In the genomic region with DNA sequence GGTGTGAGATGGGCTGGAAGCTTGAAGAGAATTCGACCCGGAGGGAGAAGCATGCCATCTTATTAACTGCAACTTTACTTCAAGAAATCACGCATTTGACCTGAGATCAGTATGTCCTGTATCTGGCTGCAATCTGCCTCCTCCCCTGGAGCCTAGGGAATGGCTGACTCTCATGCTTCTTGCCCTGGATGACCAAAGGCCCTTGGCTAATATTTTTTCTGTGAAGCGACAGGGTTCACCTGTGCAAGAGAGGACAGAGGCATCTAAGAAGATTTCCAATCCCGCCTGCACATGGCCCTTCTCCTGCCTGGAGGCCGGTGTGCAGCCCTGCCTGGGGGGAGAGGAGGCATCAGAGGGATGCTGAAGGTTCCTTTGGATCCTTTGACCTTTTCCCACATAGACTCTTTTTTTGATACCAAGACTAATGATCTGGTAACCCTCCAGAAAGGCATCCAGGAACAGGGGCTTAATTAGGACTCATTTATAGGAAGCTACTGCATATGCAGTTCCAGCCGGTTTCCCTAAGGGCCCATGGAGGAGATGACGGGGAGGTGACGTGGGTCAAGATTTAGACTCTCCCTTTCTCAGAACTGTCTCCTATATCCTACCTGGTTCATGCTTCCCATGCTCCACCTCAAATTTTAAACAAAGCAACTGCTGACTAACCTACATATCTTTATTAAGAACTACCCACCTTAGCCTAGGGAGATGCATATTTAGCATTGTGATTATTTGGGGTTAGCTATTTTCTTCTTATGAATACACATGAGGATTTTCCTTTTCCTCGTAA, we compare ENCODE assay signal across 38 cellular contexts. TPM values are rescaled to one million over a fixed set of nuclear protein-coding genes. Genes with fewer than 3 reads are reported as not detected.
"Had no signal": no experiment of that assay in that cellular context is flagged by ENCODE, and none has a peak within 500 bp of the region (broad histone marks: within the 10 kb centered on the region; RNA-seq: fewer than 3 reads in every experiment).

No MANE protein-coding gene starts in this region.

- H3K36me3 Mint-ChIP-seq: activated naive CD4-positive, alpha-beta T cell treated with anti-CD3 and anti-CD28 coated beads, Interleukin-2, amount 10 ng/mL, durations not matched to agents 7 days and 5 days; activated naive CD4-positive, alpha-beta T cell treated with anti-CD3 and anti-CD28 coated beads, Interleukin-2, amount 50 U/mL, for 24 hours; activated naive CD4-positive, alpha-beta T cell treated with anti-CD3 and anti-CD28 coated beads, Interleukin-2, amount 50 U/mL, for 72 hours; activated naive CD8-positive, alpha-beta T cell; activated naive CD8-positive, alpha-beta T cell treated with anti-CD3 and anti-CD28 coated beads for 36 hours; activated naive CD8-positive, alpha-beta T cell treated with anti-CD3 and anti-CD28 coated beads, Interleukin-2, amount 10 ng/mL, durations not matched to agents 7 days and 5 days; brain had no signal

- H3K9me3 Mint-ChIP-seq: activated naive CD4-positive, alpha-beta T cell treated with anti-CD3 and anti-CD28 coated beads for 36 hours; activated naive CD8-positive, alpha-beta T cell treated with anti-CD3 and anti-CD28 coated beads for 36 hours; activated naive CD8-positive, alpha-beta T cell treated with anti-CD3 and anti-CD28 coated beads, Interleukin-2, amount 50 U/mL, for 24 hours; activated T-cell treated with anti-CD3 and anti-CD28 coated beads, Interleukin-2, amount 50 U/mL, for 24 hours; activated T-cell treated with anti-CD3 and anti-CD28 coated beads, Interleukin-2, amount 50 U/mL, for 4 hours; activated T-cell treated with anti-CD3 and anti-CD28 coated beads, Interleukin-2, amount 50 U/mL, for 72 hours; activated T-helper 1 cell treated with anti-CD3 and anti-CD28 coated beads, Interleukin-12 subunit alpha, Interleukin-12 subunit beta, Interleukin-2, Interleukin-4 antibody, amounts not matched to agents 30 ng/mL and 10 ng/mL and 1 ng/mL, durations not matched to agents 14 hours and 24 hours and 36 hours; activated T-helper 2 cell treated with anti-CD3 and anti-CD28 coated beads, Interferon-gamma antibody, Interleukin-2, Interleukin-4, amounts not matched to agents 10 μg/mL and 5 μg/mL and 100 μg/mL, durations not matched to agents 14 hours and 24 hours and 36 hours had no signal

- H3K9me3 ChIP-seq: adrenal gland, ascending aorta, body of pancreas, breast epithelium had no signal

- H3K27me3 Mint-ChIP-seq: activated naive CD4-positive, alpha-beta T cell treated with anti-CD3 and anti-CD28 coated beads, Interleukin-2, amount 10 ng/mL, durations not matched to agents 7 days and 5 days; activated naive CD8-positive, alpha-beta T cell; activated naive CD8-positive, alpha-beta T cell treated with anti-CD3 and anti-CD28 coated beads for 36 hours; activated naive CD8-positive, alpha-beta T cell treated with anti-CD3 and anti-CD28 coated beads, Interleukin-2, amount 10 ng/mL, durations not matched to agents 7 days and 5 days; activated T-cell treated with anti-CD3 and anti-CD28 coated beads, Interleukin-2, amount 50 U/mL, for 24 hours; central memory CD8-positive, alpha-beta T cell had no signal

- H3K27me3 ChIP-seq: adrenal gland, ascending aorta, body of pancreas, brain microvascular endothelial cell, cardiac muscle cell had no signal

- H3K4me3 ChIP-seq: adrenal gland, ascending aorta, body of pancreas, breast epithelium, cardiac muscle cell had no signal

- H3K4me1 Mint-ChIP-seq: activated naive CD4-positive, alpha-beta T cell treated with anti-CD3 and anti-CD28 coated beads, Interleukin-2, amount 10 ng/mL, durations not matched to agents 7 days and 5 days; activated naive CD4-positive, alpha-beta T cell treated with anti-CD3 and anti-CD28 coated beads, Interleukin-2, amount 50 U/mL, for 24 hours; activated naive CD8-positive, alpha-beta T cell treated with anti-CD3 and anti-CD28 coated beads for 36 hours; activated naive CD8-positive, alpha-beta T cell treated with anti-CD3 and anti-CD28 coated beads, Interleukin-2, amount 10 ng/mL, durations not matched to agents 7 days and 5 days; activated naive CD8-positive, alpha-beta T cell treated with anti-CD3 and anti-CD28 coated beads, Interleukin-2, amount 50 U/mL, for 24 hours; activated T-helper 17 cell treated with anti-CD3 and anti-CD28 coated beads, Interleukin-2, amount 50 U/mL, for 72 hours; central memory CD8-positive, alpha-beta T cell had no signal

- DNase-seq: activated effector memory CD4-positive, alpha-beta T cell treated with anti-CD3 and anti-CD28 coated beads, Interleukin-2, amount 50 U/mL, for 16 hours; activated effector memory CD4-positive, alpha-beta T cell treated with Interleukin-2 at 50 U/mL for 16 hours; activated gamma-delta T cell; activated gamma-delta T cell treated with Interleukin-2 at 50 U/mL for 16 hours; activated naive CD4-positive, alpha-beta T cell; activated naive CD4-positive, alpha-beta T cell treated with anti-CD3 and anti-CD28 coated beads for 36 hours; activated naive CD4-positive, alpha-beta T cell treated with anti-CD3 and anti-CD28 coated beads, Interleukin-2, amount 10 ng/mL, durations not matched to agents 7 days and 5 days; activated naive CD4-positive, alpha-beta T cell treated with anti-CD3 and anti-CD28 coated beads, Interleukin-2, amount 50 U/mL, for 16 hours; activated naive CD4-positive, alpha-beta T cell treated with Interleukin-2 at 50 U/mL for 16 hours; activated naive CD8-positive, alpha-beta T cell treated with anti-CD3 and anti-CD28 coated beads for 36 hours; activated naive CD8-positive, alpha-beta T cell treated with anti-CD3 and anti-CD28 coated beads, Interleukin-2, amount 10 ng/mL, durations not matched to agents 7 days and 5 days; activated naive CD8-positive, alpha-beta T cell treated with anti-CD3 and anti-CD28 coated beads, Interleukin-2, amount 50 U/mL, for 24 hours; activated T-cell treated with anti-CD3 and anti-CD28 coated beads for 4 hours; activated T-cell treated with anti-CD3 and anti-CD28 coated beads, Interleukin-2, amount 50 U/mL, for 1 hour; activated T-cell treated with anti-CD3 and anti-CD28 coated beads, Interleukin-2, amount 50 U/mL, for 24 hours; activated T-cell treated with anti-CD3 and anti-CD28 coated beads, Interleukin-2, amount 50 U/mL, for 4 hours; activated T-cell treated with anti-CD3 and anti-CD28 coated beads, Interleukin-2, amount 50 U/mL, for 48 hours; activated T-cell treated with anti-CD3 and anti-CD28 coated beads, Interleukin-2, amount 50 U/mL, for 72 hours; adrenal gland; amniotic stem cell; amygdala; aorta; body of pancreas; brain microvascular endothelial cell; caudate nucleus; central memory CD4-positive, alpha-beta T cell; cerebellar nuclear complex had no signal

- H3K27ac Mint-ChIP-seq: activated naive CD4-positive, alpha-beta T cell treated with anti-CD3 and anti-CD28 coated beads for 36 hours; activated naive CD4-positive, alpha-beta T cell treated with anti-CD3 and anti-CD28 coated beads, Interleukin-2, amount 10 ng/mL, durations not matched to agents 7 days and 5 days; activated naive CD4-positive, alpha-beta T cell treated with anti-CD3 and anti-CD28 coated beads, Interleukin-2, amount 50 U/mL, for 24 hours; activated naive CD4-positive, alpha-beta T cell treated with anti-CD3 and anti-CD28 coated beads, Interleukin-2, amount 50 U/mL, for 72 hours; activated naive CD8-positive, alpha-beta T cell; activated naive CD8-positive, alpha-beta T cell treated with anti-CD3 and anti-CD28 coated beads for 36 hours; activated naive CD8-positive, alpha-beta T cell treated with anti-CD3 and anti-CD28 coated beads, Interleukin-2, amount 10 ng/mL, durations not matched to agents 7 days and 5 days; activated naive CD8-positive, alpha-beta T cell treated with anti-CD3 and anti-CD28 coated beads, Interleukin-2, amount 50 U/mL, for 24 hours; activated T-cell treated with anti-CD3 and anti-CD28 coated beads, Interleukin-2, amount 50 U/mL, for 24 hours; activated T-cell treated with anti-CD3 and anti-CD28 coated beads, Interleukin-2, amount 50 U/mL, for 72 hours; activated T-helper 1 cell treated with anti-CD3 and anti-CD28 coated beads, Interleukin-12 subunit alpha, Interleukin-12 subunit beta, Interleukin-2, Interleukin-4 antibody, amounts not matched to agents 30 ng/mL and 10 ng/mL and 1 ng/mL, durations not matched to agents 14 hours and 24 hours and 36 hours; activated T-helper 17 cell treated with anti-CD3 and anti-CD28 coated beads, Interleukin-2, amount 50 U/mL, for 72 hours; activated T-helper 2 cell treated with anti-CD3 and anti-CD28 coated beads, Interferon-gamma antibody, Interleukin-2, Interleukin-4, amounts not matched to agents 10 μg/mL and 5 μg/mL and 100 μg/mL, durations not matched to agents 14 hours and 24 hours and 36 hours had no signal

- H3K36me3 ChIP-seq: adrenal gland, ascending aorta, brain microvascular endothelial cell, breast epithelium, cardiac muscle cell had no signal

- ATAC-seq: activated naive CD4-positive, alpha-beta T cell treated with anti-CD3 and anti-CD28 coated beads, Interleukin-2, amount 50 U/mL, for 72 hours; activated naive CD8-positive, alpha-beta T cell treated with anti-CD3 and anti-CD28 coated beads, Interleukin-2, amount 50 U/mL, for 24 hours; activated T-cell treated with anti-CD3 and anti-CD28 coated beads, Interleukin-2, amount 50 U/mL, for 4 hours; activated T-cell treated with anti-CD3 and anti-CD28 coated beads, Interleukin-2, amount 50 U/mL, for 72 hours; activated T-helper 17 cell treated with anti-CD3 and anti-CD28 coated beads, Interleukin-2, amount 50 U/mL, for 72 hours; body of pancreas had no signal

- H3K4me3 Mint-ChIP-seq: activated naive CD4-positive, alpha-beta T cell treated with anti-CD3 and anti-CD28 coated beads for 36 hours; activated naive CD4-positive, alpha-beta T cell treated with anti-CD3 and anti-CD28 coated beads, Interleukin-2, amount 10 ng/mL, durations not matched to agents 7 days and 5 days; activated naive CD4-positive, alpha-beta T cell treated with anti-CD3 and anti-CD28 coated beads, Interleukin-2, amount 50 U/mL, for 24 hours; activated naive CD8-positive, alpha-beta T cell; activated naive CD8-positive, alpha-beta T cell treated with anti-CD3 and anti-CD28 coated beads for 36 hours; activated naive CD8-positive, alpha-beta T cell treated with anti-CD3 and anti-CD28 coated beads, Interleukin-2, amount 10 ng/mL, durations not matched to agents 7 days and 5 days; activated naive CD8-positive, alpha-beta T cell treated with anti-CD3 and anti-CD28 coated beads, Interleukin-2, amount 50 U/mL, for 24 hours; activated T-cell treated with anti-CD3 and anti-CD28 coated beads, Interleukin-2, amount 50 U/mL, for 24 hours; activated T-cell treated with anti-CD3 and anti-CD28 coated beads, Interleukin-2, amount 50 U/mL, for 4 hours; activated T-cell treated with anti-CD3 and anti-CD28 coated beads, Interleukin-2, amount 50 U/mL, for 72 hours; activated T-helper 1 cell treated with anti-CD3 and anti-CD28 coated beads, Interleukin-12 subunit alpha, Interleukin-12 subunit beta, Interleukin-2, Interleukin-4 antibody, amounts not matched to agents 30 ng/mL and 10 ng/mL and 1 ng/mL, durations not matched to agents 14 hours and 24 hours and 36 hours; activated T-helper 17 cell treated with anti-CD3 and anti-CD28 coated beads, Interleukin-2, amount 50 U/mL, for 72 hours; brain; central memory CD8-positive, alpha-beta T cell had no signal

- H3K4me1 ChIP-seq: adrenal gland, ascending aorta, breast epithelium had no signal

- H3K27ac ChIP-seq: adrenal gland, ascending aorta, body of pancreas, brain microvascular endothelial cell, breast epithelium, cardiac muscle cell had no signal

RNA-seq across cellular contexts. Expression of a gene that starts 50.8 kb away (rescaled TPM):
- total RNA-seq: activated naive CD4-positive, alpha-beta T cell treated with anti-CD3 and anti-CD28 coated beads for 36 hours; activated naive CD4-positive, alpha-beta T cell treated with anti-CD3 and anti-CD28 coated beads, Interleukin-2, amount 50 U/mL, for 72 hours; activated naive CD8-positive, alpha-beta T cell treated with anti-CD3 and anti-CD28 coated beads for 36 hours; activated naive CD8-positive, alpha-beta T cell treated with anti-CD3 and anti-CD28 coated beads, Interleukin-2, amount 10 ng/mL, durations not matched to agents 7 days and 5 days; activated T-cell treated with anti-CD3 and anti-CD28 coated beads, Interleukin-2, amount 50 U/mL, for 4 hours; activated T-cell treated with anti-CD3 and anti-CD28 coated beads, Interleukin-2, amount 50 U/mL, for 72 hours; activated T-helper 1 cell treated with anti-CD3 and anti-CD28 coated beads, Interleukin-12 subunit alpha, Interleukin-12 subunit beta, Interleukin-2, Interleukin-4 antibody, amounts not matched to agents 30 ng/mL and 10 ng/mL and 1 ng/mL, durations not matched to agents 14 hours and 24 hours and 36 hours; activated T-helper 17 cell treated with anti-CD3 and anti-CD28 coated beads, Interleukin-2, amount 50 U/mL, for 72 hours; activated T-helper 2 cell treated with anti-CD3 and anti-CD28 coated beads, Interferon-gamma antibody, Interleukin-2, Interleukin-4, amounts not matched to agents 10 μg/mL and 5 μg/mL and 100 μg/mL, durations not matched to agents 14 hours and 24 hours and 36 hours; ascending aorta had no signal
